8 cellular contexts compared by ENCODE assay signal in genomic region chr12:55619352-55620138, GRCh38. TPM values are rescaled to one million over a fixed set of nuclear protein-coding genes. Genes with fewer than 3 reads are reported as not detected.
DNase-seq lines count a peak whose midpoint lies in the region; ATAC-seq, FAIRE-seq and TF ChIP-seq lines count a peak whose summit lies in the region.

No MANE protein-coding gene starts in this region.

- POLR2A ChIA-PET in BJ (lab: Charles Lee) = no interaction called here

- intact Hi-C loops in kidney (cut with DNase I) = no loop called here

- no peaks in the 10 kb centered on the region for H3K36me3 ChIP-seq in BJ (ENCODE audit: control insufficient read depth, insufficient read depth, low read length)
- H3K36me3 ChIP-seq in SJCRH30 = no peaks in the 10 kb centered on the region
- H3K36me3 ChIP-seq in kidney (ENCODE audit: control insufficient read depth in 1 of 2, insufficient read depth in 2 of 2, low read length in 2 of 2) = no peaks in the 10 kb centered on the region

- peak; percentile 83 for ATAC-seq in HG02870 (IDR thresholded peaks at IDR 0.05; ENCODE audit: unreplicated experiment)
- peak; percentile 53 for ATAC-seq in stimulated activated naive CD8-positive, alpha-beta T cell treated with anti-CD3 and anti-CD28 coated beads, Interleukin-15, Interleukin-2, amounts not matched to agents 100 U/mL and 50 U/mL, for 24 hours

- H3K27me3 ChIP-seq in BJ (ENCODE audit: control insufficient read depth, insufficient read depth, low read length) (no peaks in the 10 kb centered on the region; the same call in none of the 2 replicates), SJCRH30 (no peaks in the 10 kb centered on the region)

- FAIRE-seq in GM18507 (lab: Jason Lieb, UNC) (peak; percentile 91), kidney (lab: Jason Lieb, UNC) (peak; percentile 99)

- H3K4me1 ChIP-seq in SJCRH30 (no peaks in the 10 kb centered on the region), kidney (ENCODE audit: control insufficient read depth in 1 of 2, insufficient read depth in 1 of 2, low read depth in 1 of 2, low read length in 2 of 2) (no peaks in the 10 kb centered on the region)

- no peaks in the 10 kb centered on the region for H3K9me3 ChIP-seq in SJCRH30 (replicated peaks)
- H3K9me3 ChIP-seq in kidney (ENCODE audit: control insufficient read depth in 1 of 2, low read length in 2 of 2) = peaks cover 0 to 16% of the 10 kb centered on the region in 2 donors

- DNase-seq in BJ (ENCODE audit: low read depth) (peak; percentile 79), GM18507 (ENCODE audit: extremely low spot score, insufficient read length, low read depth) (peak; percentile 40), NCI-H1092 treated with DMSO at 0.1 percent for 48 hours (lab: John Stamatoyannopoulos, UW) (peak; percentile 9), SJCRH30 (peak; percentile 64 to 94), cardiac fibroblast (ENCODE audit: low read depth in 2 of 2) (peak; percentile 94 to 97), kidney (no peak)
- DNase-seq in stimulated activated naive CD8-positive, alpha-beta T cell treated with anti-CD3 and anti-CD28 coated beads, Interleukin-15, Interleukin-2, amounts not matched to agents 100 U/mL and 50 U/mL, for 24 hours = peak; percentile 29

- TF ChIP-seq CTCF in BJ (IDR thresholded peaks at IDR 0.05; ENCODE audit: insufficient read depth, low read depth, low read length) (peak; percentile 76), cardiac fibroblast (IDR thresholded peaks at IDR 0.05; ENCODE audit: low read depth, low read length) (peak; percentile 57), kidney (IDR thresholded peaks at IDR 0.05; ENCODE audit: borderline replicate concordance, extremely low read depth, insufficient read depth) (peak; percentile 80)

- H3K4me3 ChIP-seq in BJ (ENCODE audit: low read depth, low read length) (no peak overlapping the region), SJCRH30 (no peak overlapping the region), cardiac fibroblast (replicated peaks in 1 of 2; ENCODE audit: low read depth in 2 of 2, low read length in 2 of 2) (no peak overlapping the region), kidney (ENCODE audit: low read length in 2 of 2) (no peak overlapping the region)

- H3K27ac ChIP-seq in SJCRH30 = no peak overlapping the region
- H3K27ac ChIP-seq in kidney (ENCODE audit: low read depth in 2 of 2, low read length in 2 of 2) = no peak overlapping the region

- no peak overlapping the region for H3K9ac ChIP-seq in kidney (ENCODE audit: low read length in 2 of 2)

- CTCF ChIA-PET in BJ (lab: Yijun Ruan, JAX) = interaction anchor here (0.6 to 3.5 kb wide), 18 partner anchors 9 to 623 kb away, joined by 3 to 32 read pairs (median 4); no protein-coding TSS in a partner anchor

RNA-seq across cellular contexts. Expression of gene OR10P1, which starts 17.1 kb away (rescaled TPM):
- polyA plus RNA-seq in BJ (2011; rRNA removed) = not detected in 2 replicates
- polyA minus RNA-seq in BJ (2011; rRNA and poly(A)+ RNA removed) = not detected in 2 replicates
- not detected in 2 replicates for total RNA-seq in SJCRH30 (2014; rRNA removed; shearing (Covaris generic))
- total RNA-seq in kidney = not detected
- not detected for polyA plus RNA-seq in kidney (ENCODE audit: insufficient read depth, low read depth, low replicate concordance)

RNA-seq across cellular contexts. Expression of gene OR2AP1, which starts 47.3 kb away (rescaled TPM):
- not detected in 2 replicates for polyA plus RNA-seq in BJ (2011; rRNA removed)
- not detected in 2 replicates for polyA minus RNA-seq in BJ (2011; rRNA and poly(A)+ RNA removed)
- total RNA-seq in SJCRH30 (2014; rRNA removed; shearing (Covaris generic)) = not detected in 2 replicates
- not detected for total RNA-seq in kidney
- not detected for polyA plus RNA-seq in kidney (ENCODE audit: insufficient read depth, low read depth, low replicate concordance)
